Comparison of ENCODE assay signal across 8 cellular contexts in genomic region chr19:2332341-2333026, GRCh38. TPM values are rescaled to one million over a fixed set of nuclear protein-coding genes. Genes with fewer than 3 reads are reported as not detected.
DNase-seq lines count a peak whose midpoint lies in the region; ATAC-seq, FAIRE-seq and TF ChIP-seq lines count a peak whose summit lies in the region.

No MANE protein-coding gene starts in this region.

- H3K27ac Mint-ChIP-seq in activated naive CD8-positive, alpha-beta T cell = peak overlapping the region; percentile 92

- no peaks in the 10 kb centered on the region for H3K27me3 ChIP-seq in small intestine (ENCODE audit: control insufficient read depth in 2 of 2, insufficient read depth in 2 of 2, low read length in 2 of 2)
- no peaks in the 10 kb centered on the region for H3K27me3 ChIP-seq in esophagus squamous epithelium

- H3K9me3 ChIP-seq in small intestine (ENCODE audit: control insufficient read depth, low read depth) = no peaks in the 10 kb centered on the region
- H3K9me3 ChIP-seq in esophagus squamous epithelium = no peaks in the 10 kb centered on the region

- peaks cover 51% of the 10 kb centered on the region for H3K4me1 Mint-ChIP-seq in activated naive CD8-positive, alpha-beta T cell (ENCODE audit: low read depth)

- no peaks in the 10 kb centered on the region for H3K9me3 Mint-ChIP-seq in activated naive CD8-positive, alpha-beta T cell (ENCODE audit: low read depth)

- H3K4me1 ChIP-seq in small intestine (ENCODE audit: control insufficient read depth in 2 of 2, insufficient read depth in 1 of 2, low read depth in 1 of 2, low read length in 1 of 2) = peaks cover 2 to 5% of the 10 kb centered on the region in 2 donors
- peaks cover 17 to 62% (median 33%) of the 10 kb centered on the region in 3 donors for H3K4me1 ChIP-seq in esophagus squamous epithelium

- no peaks in the 10 kb centered on the region for H3K27me3 Mint-ChIP-seq in activated naive CD8-positive, alpha-beta T cell

- H3K27ac ChIP-seq in small intestine (ENCODE audit: low read depth in 1 of 2, low read length in 1 of 2) = peak overlapping the region; percentile 84 to 90
- peak overlapping the region in 2 of 4 donors; percentile 33 for H3K27ac ChIP-seq in esophagus squamous epithelium

- TF ChIP-seq POLR2A in esophagus squamous epithelium (IDR thresholded peaks at IDR 0.05) = no peak

- H3K4me3 Mint-ChIP-seq in activated naive CD8-positive, alpha-beta T cell = peak overlapping the region; percentile 60

- H3K36me3 ChIP-seq in small intestine (ENCODE audit: control insufficient read depth in 2 of 2, insufficient read depth in 2 of 2, low read length in 2 of 2) (no peaks in the 10 kb centered on the region), esophagus squamous epithelium (peaks cover 0 to 14% (median 0%) of the 10 kb centered on the region in 3 donors)

- no peak for ATAC-seq in HG03039 (IDR thresholded peaks at IDR 0.05; ENCODE audit: unreplicated experiment)

- H3K4me3 ChIP-seq in small intestine (ENCODE audit: low read depth in 1 of 2, low read length in 2 of 2) = no peak overlapping the region
- no peak overlapping the region for H3K4me3 ChIP-seq in esophagus squamous epithelium

- peak; percentile 28 for DNase-seq in activated CD4-positive, alpha-beta T cell treated with anti-CD3 and anti-CD28 coated beads for 1 hour
- no peak for DNase-seq in activated CD4-positive, alpha-beta T cell treated with anti-CD3 and anti-CD28 coated beads, Interleukin-2, amount 50 U/mL, for 4 hours
- peak; percentile 25 for DNase-seq in NCI-H1694 (lab: John Stamatoyannopoulos, UW)
- DNase-seq in small intestine = peak; percentile 58
- DNase-seq in esophagus squamous epithelium (lab: John Stamatoyannopoulos, UW) = no peak
- DNase-seq in dermis blood vessel endothelial cell = no peak

- intact Hi-C loops in esophagus squamous epithelium (cut with DNase I) = no loop called here

- 21 to 43% (median 34%) methylated on average over 13 to 17 of the region's 17 CpGs for WGBS in small intestine, 3 donors
- 32% methylated on average over 4 of the region's 17 CpGs; no CpG with 5 or more reads in 1 of the 2 donors for WGBS in esophagus squamous epithelium, 2 donors

- H3K36me3 Mint-ChIP-seq in activated naive CD8-positive, alpha-beta T cell = peaks cover 7% of the 10 kb centered on the region

- no peak for TF ChIP-seq CTCF in esophagus squamous epithelium (IDR thresholded peaks at IDR 0.05)

- no peak for FAIRE-seq in small intestine (lab: Jason Lieb, UNC)

RNA-seq across cellular contexts. Expression of gene SPPL2B, which starts 4.0 kb away (rescaled TPM):
- polyA plus RNA-seq in small intestine = 10 to 100 TPM; 69.3 to 82.6 (median 73.8) TPM
- 10 to 100 TPM; 14.7 to 37.7 (median 36.2) TPM for total RNA-seq in esophagus squamous epithelium
- 32.1 and 33.2 TPM in 2 replicates for total RNA-seq in dermis blood vessel endothelial cell

RNA-seq across cellular contexts. Expression of gene LSM7, which starts 4.1 kb away (rescaled TPM):
- polyA plus RNA-seq in small intestine = 100 to 1,000 TPM; 233 to 471 (median 333) TPM
- total RNA-seq in esophagus squamous epithelium (100 to 1,000 TPM in 3 of 4 donors, 10 to 100 TPM in 1; 97.8 to 163 (median 128) TPM), dermis blood vessel endothelial cell (114 and 166 TPM in 2 replicates)

RNA-seq across cellular contexts. Expression of gene LINGO3, which starts 24.5 kb away (rescaled TPM):
- under 1 TPM in 1 of 3 donors, not detected in 2; 0.13 TPM for polyA plus RNA-seq in small intestine
- under 1 TPM in 1 of 4 donors, not detected in 3; 0.09 TPM for total RNA-seq in esophagus squamous epithelium
- total RNA-seq in dermis blood vessel endothelial cell = not detected in 2 replicates

RNA-seq across cellular contexts. Expression of gene TMPRSS9, which starts 27.6 kb away (rescaled TPM):
- under 1 TPM in 1 of 3 donors, not detected in 2; 0.54 TPM for polyA plus RNA-seq in small intestine
- under 1 TPM in 1 of 4 donors, not detected in 3; 0.19 TPM for total RNA-seq in esophagus squamous epithelium
- under 0.01 and 0.14 TPM in 2 replicates for total RNA-seq in dermis blood vessel endothelial cell

RNA-seq across cellular contexts. Expression of gene PEAK3, which starts 50.5 kb away (rescaled TPM):
- under 1 TPM in 2 of 3 donors, not detected in 1; 0.46 to 0.54 TPM for polyA plus RNA-seq in small intestine
- under 1 TPM in 3 of 4 donors, not detected in 1; 0.32 to 0.40 (median 0.38) TPM for total RNA-seq in esophagus squamous epithelium
- total RNA-seq in dermis blood vessel endothelial cell = 0.17 and 0.19 TPM in 2 replicates

Comparison
In these comparisons a context has a peak if more than half of its experiments do, and no peak if none do; other contexts are left out.
1. DNase-seq: peak in activated CD4-positive, alpha-beta T cell treated with anti-CD3 and anti-CD28 coated beads for 1 hour (single experiment), NCI-H1694 (single experiment) and small intestine (single experiment); none in activated CD4-positive, alpha-beta T cell treated with anti-CD3 and anti-CD28 coated beads, Interleukin-2, amount 50 U/mL, for 4 hours (0 of 2), esophagus squamous epithelium (single experiment) and dermis blood vessel endothelial cell (single experiment).